ENCODE assay signal across 8 cellular contexts in the genomic region with DNA sequence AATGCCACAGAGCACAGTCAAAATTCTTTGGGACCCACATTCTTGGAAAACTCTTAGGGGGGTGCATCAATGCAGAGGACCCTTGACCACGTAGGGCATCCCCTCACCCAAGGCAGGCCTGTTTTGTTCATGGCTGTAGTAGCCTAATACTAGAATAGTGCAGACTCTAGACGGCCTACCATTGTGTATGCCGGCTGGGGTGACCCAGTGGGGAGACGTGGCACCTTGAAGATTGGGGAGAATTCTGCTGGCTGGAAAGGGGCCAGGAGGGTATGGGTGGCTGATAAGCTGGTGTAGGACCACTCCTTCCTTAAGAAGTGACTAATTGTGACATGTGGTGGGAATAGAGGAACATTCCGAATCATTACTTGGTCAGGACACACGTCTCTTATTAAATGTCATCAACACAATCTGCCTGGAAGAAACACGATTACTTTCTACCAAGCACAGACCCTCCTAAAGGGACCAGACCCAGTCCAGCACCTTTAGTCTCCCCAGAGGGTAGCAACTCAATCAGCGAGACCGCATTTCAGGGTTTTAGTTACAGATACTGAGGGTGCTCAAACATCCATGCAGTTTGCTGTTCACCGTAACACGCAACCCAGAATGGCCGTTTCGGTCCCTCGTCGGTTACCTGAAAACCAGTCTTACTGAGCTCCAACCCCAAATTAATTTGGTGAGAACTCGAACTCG. TPM values are rescaled to one million over a fixed set of nuclear protein-coding genes. Genes with fewer than 3 reads are reported as not detected.
DNase-seq lines count a peak whose midpoint lies in the region; ATAC-seq and TF ChIP-seq lines count a peak whose summit lies in the region.

No MANE protein-coding gene starts in this region.

- peaks cover 3% of the 10 kb centered on the region for H3K79me1 ChIP-seq in H9 (ENCODE audit: insufficient read depth, low read depth, low read length, poor library complexity, severe bottlenecking)

- H3K4me3 ChIP-seq in hepatocyte = peak overlapping the region; percentile 64

- H3K9me3 Mint-ChIP-seq in H9 (peaks cover 0 to 9% of the 10 kb centered on the region in 2 experiments; a peak in 2 of 5 replicates), activated B cell treated with CpG ODN at 0.5 μM for 24 hours (no peaks in the 10 kb centered on the region)
- no peaks in the 10 kb centered on the region for H3K9me3 Mint-ChIP-seq in stimulated activated effector memory CD8-positive, alpha-beta T cell treated with anti-CD3 and anti-CD28 coated beads, Interleukin-12 subunit alpha, Interleukin-12 subunit beta, amount 100 ng/mL, for 72 hours

- peaks cover 26 to 33% of the 10 kb centered on the region in 2 experiments for H3K4me1 Mint-ChIP-seq in H9
- peaks cover 56% of the 10 kb centered on the region for H3K4me1 Mint-ChIP-seq in activated B cell treated with CpG ODN at 0.5 μM for 24 hours
- peaks cover 34% of the 10 kb centered on the region for H3K4me1 Mint-ChIP-seq in stimulated activated effector memory CD8-positive, alpha-beta T cell treated with anti-CD3 and anti-CD28 coated beads, Interleukin-12 subunit alpha, Interleukin-12 subunit beta, amount 100 ng/mL, for 72 hours

- no peak overlapping the region for H2BK15ac ChIP-seq in H9 (ENCODE audit: low read depth, low read length)

- H3K79me2 ChIP-seq in H9 (ENCODE audit: insufficient read depth, low read length) (no peaks in the 10 kb centered on the region; the same call in 1 of the 2 replicates), hepatocyte (peaks cover 14% of the 10 kb centered on the region)

- H3K36me3 Mint-ChIP-seq in H9 (ENCODE audit: insufficient read depth in 1 of 3, low read depth in 3 of 3) (peaks cover 0 to 8% (median 1%) of the 10 kb centered on the region in 3 experiments; a peak in 3 of 7 replicates), activated B cell treated with CpG ODN at 0.5 μM for 24 hours (ENCODE audit: low read depth) (peaks cover 14% of the 10 kb centered on the region)
- peaks cover 13% of the 10 kb centered on the region for H3K36me3 Mint-ChIP-seq in stimulated activated effector memory CD8-positive, alpha-beta T cell treated with anti-CD3 and anti-CD28 coated beads, Interleukin-12 subunit alpha, Interleukin-12 subunit beta, amount 100 ng/mL, for 72 hours

- H4K8ac ChIP-seq in H9 (replicated peaks; ENCODE audit: insufficient read length, low read depth, low read length) = no peak overlapping the region

- H3K27ac ChIP-seq in H9 (ENCODE audit: insufficient read length, low read depth, low read length) = no peak overlapping the region
- peak overlapping the region; percentile 100 for H3K27ac ChIP-seq in hepatocyte

- no CpG with 5 or more reads among the region's 17 CpGs for WGBS in H9 (ENCODE audit: extremely low coverage, insufficient read length, low lambda C conversion rate)
- 80% methylated on average over 17 of the region's 17 CpGs for WGBS in hepatocyte (ENCODE audit: low lambda C conversion rate, missing lambda C conversion rate)

- H3K14ac ChIP-seq in H9 (ENCODE audit: insufficient read depth, low read length) = no peak overlapping the region

- TF ChIP-seq CTCF in H9 (conservative IDR thresholded peaks at IDR 0.05) (no peak), activated B cell treated with CpG ODN at 0.5 μM for 24 hours (IDR thresholded peaks at IDR 0.05) (no peak), hepatocyte (IDR thresholded peaks at IDR 0.05; ENCODE audit: poor library complexity) (no peak)

- H3K56ac ChIP-seq in H9 (ENCODE audit: insufficient read length, low read depth, low read length) = no peak overlapping the region

- H3K9ac ChIP-seq in H9 (ENCODE audit: extremely low read depth, insufficient read length, low read length) = no peak overlapping the region

- POLR2A ChIA-PET in activated B cell treated with CpG ODN at 0.5 μM for 24 hours (lab: Charles Lee) = interaction anchor here (1.0 to 8.9 kb wide), 26 partner anchors 8 to 699 kb away, joined by 3 to 406 read pairs (median 11); a partner anchor contains a TSS

- no peaks in the 10 kb centered on the region; the same call in 1 of the 2 replicates for H3K4me1 ChIP-seq in H9 (ENCODE audit: insufficient read depth, low read length)
- H3K4me1 ChIP-seq in hepatocyte (ENCODE audit: insufficient read depth) = peaks cover 18% of the 10 kb centered on the region

- no peaks in the 10 kb centered on the region for H4K20me1 ChIP-seq in H9 (ENCODE audit: control insufficient read depth, insufficient read depth, insufficient read length)
- H4K20me1 ChIP-seq in hepatocyte (ENCODE audit: insufficient read depth, poor library complexity, severe bottlenecking) = peaks cover 15% of the 10 kb centered on the region

- 0 out of 2 replicates have a peak, but pooled peaks cover 2% of the 10 kb centered on the region for H3K27me3 ChIP-seq in H9 (ENCODE audit: insufficient read depth, low read length)
- no peaks in the 10 kb centered on the region for H3K27me3 ChIP-seq in hepatocyte

- no peak overlapping the region for H3K18ac ChIP-seq in H9 (ENCODE audit: insufficient read length, low read depth, low read length)

- H2BK120ac ChIP-seq in H9 (ENCODE audit: low read depth, low read length, poor library complexity, severe bottlenecking) = no peak overlapping the region

- H3K9me2 ChIP-seq in hepatocyte (replicated peaks; ENCODE audit: insufficient read depth) = no peaks in the 10 kb centered on the region

- H3K9me3 ChIP-seq in H9 (ENCODE audit: control insufficient read depth, low read depth, low read length) = no peaks in the 10 kb centered on the region
- no peaks in the 10 kb centered on the region for H3K9me3 ChIP-seq in hepatocyte (ENCODE audit: low read depth)

- no peak overlapping the region for H4K91ac ChIP-seq in H9 (ENCODE audit: insufficient read length, low read depth, low read length)

- H3K36me3 ChIP-seq in hepatocyte (replicated peaks; ENCODE audit: insufficient read depth, low read depth) = no peaks in the 10 kb centered on the region

- no peak overlapping the region for H2BK5ac ChIP-seq in H9 (ENCODE audit: insufficient read length, low read length)

- no peak overlapping the region for H2AK5ac ChIP-seq in H9 (ENCODE audit: insufficient read length, low read length)

- H3K4me3 Mint-ChIP-seq in H9 (peak overlapping the region; percentile 78 to 84), activated B cell treated with CpG ODN at 0.5 μM for 24 hours (peak overlapping the region; percentile 93)
- H3K4me3 Mint-ChIP-seq in stimulated activated effector memory CD8-positive, alpha-beta T cell treated with anti-CD3 and anti-CD28 coated beads, Interleukin-12 subunit alpha, Interleukin-12 subunit beta, amount 100 ng/mL, for 72 hours = peak overlapping the region; percentile 80

- peaks cover 13% of the 10 kb centered on the region for H3K23me2 ChIP-seq in H9 (ENCODE audit: insufficient read length, low read depth, low read length, poor library complexity, severe bottlenecking)

- H2BK20ac ChIP-seq in H9 (ENCODE audit: low read depth, low read length, poor library complexity, severe bottlenecking) = no peak overlapping the region

- no peak overlapping the region for H3K4ac ChIP-seq in H9 (ENCODE audit: low read depth, low read length)

- H3K27me3 Mint-ChIP-seq in H9 (ENCODE audit: low read depth) (peaks cover 21% of the 10 kb centered on the region), activated B cell treated with CpG ODN at 0.5 μM for 24 hours (no peaks in the 10 kb centered on the region)

- H3K4me2 ChIP-seq in H9 (ENCODE audit: insufficient read depth, insufficient read length, low read length) = peak overlapping the region; percentile 26
- H3K4me2 ChIP-seq in hepatocyte = peak overlapping the region; percentile 90

- H3K23ac ChIP-seq in H9 (ENCODE audit: insufficient read length, low read depth, low read length) = no peak overlapping the region

- intact Hi-C loops in activated B cell treated with CpG ODN at 0.5 μM for 24 hours (cut with micrococcal nuclease) (loop anchor here (1.0 to 5.0 kb wide), 5 partner anchors 8 to 547 kb away; a partner anchor contains a TSS), left colon (cut with DNase I, micrococcal nuclease) (no loop called here)

- ATAC-seq in activated B cell treated with CpG ODN at 0.5 μM for 24 hours (ENCODE audit: low read depth) (no peak), left colon (no peak), HG03521 (IDR thresholded peaks at IDR 0.05; ENCODE audit: unreplicated experiment) (no peak)
- ATAC-seq in stimulated activated effector memory CD8-positive, alpha-beta T cell treated with anti-CD3 and anti-CD28 coated beads, Interleukin-12 subunit alpha, Interleukin-12 subunit beta, amount 100 ng/mL, for 72 hours = no peak

- DNase-seq in H9 (no peak), activated B cell treated with CpG ODN at 0.5 μM for 24 hours (no peak), hepatocyte (ENCODE audit: low spot score) (no peak), left colon (no peak), NCI-H345 (lab: John Stamatoyannopoulos, UW) (no peak), NCI-H1092 treated with DMSO at 0.1 percent for 48 hours (lab: John Stamatoyannopoulos, UW) (no peak)
- DNase-seq in stimulated activated effector memory CD8-positive, alpha-beta T cell treated with anti-CD3 and anti-CD28 coated beads, Interleukin-12 subunit alpha, Interleukin-12 subunit beta, amount 100 ng/mL, for 72 hours (ENCODE audit: low spot score in 2 of 2) = no peak

- CTCF ChIA-PET in activated B cell treated with CpG ODN at 0.5 μM for 24 hours (lab: Charles Lee) = interaction anchor here (1.3 to 4.2 kb wide), 8 partner anchors 41 to 164 kb away, joined by 4 to 47 read pairs (median 8); no protein-coding TSS in a partner anchor

- H4K5ac ChIP-seq in H9 (ENCODE audit: insufficient read length, low read depth, low read length) = no peak overlapping the region

- H3T11ph ChIP-seq in H9 (ENCODE audit: low read length) = no peak overlapping the region

- H3K27ac Mint-ChIP-seq in H9 (no peak overlapping the region), activated B cell treated with CpG ODN at 0.5 μM for 24 hours (peak overlapping the region; percentile 98)
- peak overlapping the region; percentile 88 for H3K27ac Mint-ChIP-seq in stimulated activated effector memory CD8-positive, alpha-beta T cell treated with anti-CD3 and anti-CD28 coated beads, Interleukin-12 subunit alpha, Interleukin-12 subunit beta, amount 100 ng/mL, for 72 hours

- H2BK12ac ChIP-seq in H9 (ENCODE audit: insufficient read length, low read depth, low read length) = no peak overlapping the region

- H2AFZ ChIP-seq in H9 (ENCODE audit: low read length) (no peak overlapping the region), hepatocyte (peak overlapping the region; percentile 47)

RNA-seq across cellular contexts. Expression of a gene that starts 1.8 kb away (rescaled TPM):
- total RNA-seq in H9 (2021) = 30.6 and 33.4 TPM in 2 replicates
- total RNA-seq in activated B cell treated with CpG ODN at 0.5 μM for 24 hours = 177 and 178 TPM in 2 replicates
- 35.4 and 51.2 TPM in 2 replicates for total RNA-seq in hepatocyte
- 27.3 and 32.7 TPM in 2 replicates for polyA plus RNA-seq in hepatocyte
- 100 to 1,000 TPM in 1 of 2 donors, 10 to 100 TPM in 1; 36.8 to 103 TPM for total RNA-seq in left colon

Comparison
In these comparisons a context has a peak if more than half of its experiments do, and no peak if none do; other contexts are left out.
1. H3K27ac Mint-ChIP-seq: peak in activated B cell treated with CpG ODN at 0.5 μM for 24 hours (single experiment) and stimulated activated effector memory CD8-positive, alpha-beta T cell treated with anti-CD3 and anti-CD28 coated beads, Interleukin-12 subunit alpha, Interleukin-12 subunit beta, amount 100 ng/mL, for 72 hours (single experiment); none in H9 (0 of 3).
2. Peak in every context shown above with its lines, with median percentiles within 50 percentile points of each other: H3K4me3 Mint-ChIP-seq.